In the genomic region with DNA sequence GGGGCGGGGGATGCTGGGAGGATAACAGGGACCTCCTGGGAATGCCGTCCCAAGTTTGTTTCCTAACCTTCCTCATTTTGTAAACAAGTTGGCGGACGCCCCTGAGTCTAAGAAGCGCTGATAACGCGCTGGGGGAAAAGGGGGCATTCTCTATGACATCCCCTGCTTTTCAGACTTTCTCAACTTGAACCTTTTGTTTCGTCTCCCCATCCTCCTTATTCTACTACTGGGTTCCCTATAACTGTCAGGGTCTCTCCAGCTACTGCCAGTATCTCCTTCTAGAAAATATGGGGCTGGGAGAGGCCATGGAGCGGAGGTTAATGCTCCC, we compare ENCODE assay signal across 8 cellular contexts. TPM values are rescaled to one million over a fixed set of nuclear protein-coding genes. Genes with fewer than 3 reads are reported as not detected.
DNase-seq lines count a peak whose midpoint lies in the region; ATAC-seq and TF ChIP-seq lines count a peak whose summit lies in the region.

No MANE protein-coding gene starts in this region.

- H3K36me3 Mint-ChIP-seq in CD8-positive, alpha-beta T cell: peaks cover 3% of the 10 kb centered on the region

- H3F3A ChIP-seq in PC-9 (ENCODE audit: insufficient read depth, low read depth): peaks cover 24% of the 10 kb centered on the region; the same call in 1 of the 2 replicates

- H3K36me3 ChIP-seq in CD8-positive, alpha-beta T cell (ENCODE audit: insufficient read depth, low read length): no peaks in the 10 kb centered on the region
- H3K36me3 ChIP-seq in PC-9 (ENCODE audit: low read depth) (no peaks in the 10 kb centered on the region), ovary (no peaks in the 10 kb centered on the region)

- peak overlapping the region; percentile 84 for H3K27ac Mint-ChIP-seq in CD8-positive, alpha-beta T cell

- no peaks in the 10 kb centered on the region for H3K79me2 ChIP-seq in PC-9 (ENCODE audit: low read depth)

- intact Hi-C loops in CD8-positive, alpha-beta T cell (cut with DNase I, micrococcal nuclease): loop anchor here (2.0 to 10.0 kb wide), 4 partner anchors 22 to 686 kb away; a partner anchor contains a TSS
- intact Hi-C loops in PC-9 (cut with micrococcal nuclease; ENCODE audit: unreplicated experiment): no loop called here
- intact Hi-C loops in ovary (cut with DNase I): loop anchor here in 1 of 4 donors (10.0 kb wide), 1 partner anchor 304 kb away; a partner anchor contains a TSS

- CTCF ChIA-PET in CD8-positive, alpha-beta T cell (lab: Charles Lee): interaction anchor here (1.0 kb wide), 1 partner anchor 23 kb away, joined by 3 read pairs; no protein-coding TSS in a partner anchor
- CTCF ChIA-PET in PC-9 (lab: Charles Lee): no interaction called here

- no peaks in the 10 kb centered on the region for H3K9me3 Mint-ChIP-seq in CD8-positive, alpha-beta T cell

- H3K27ac ChIP-seq in CD8-positive, alpha-beta T cell (ENCODE audit: low read depth, low read length): peak overlapping the region; percentile 51
- no peak overlapping the region for H3K27ac ChIP-seq in PC-9
- peak overlapping the region; percentile 59 for H3K27ac ChIP-seq in epithelial cell of prostate
- peak overlapping the region; percentile 100 for H3K27ac ChIP-seq in ovary

- ATAC-seq in CD8-positive, alpha-beta T cell: no peak
- ATAC-seq in GM21526 (IDR thresholded peaks at IDR 0.05; ENCODE audit: low FRiP score, unreplicated experiment) (no peak), HG02981 (IDR thresholded peaks at IDR 0.05; ENCODE audit: unreplicated experiment) (no peak), GM21515 (IDR thresholded peaks at IDR 0.05; ENCODE audit: unreplicated experiment) (no peak)

- H3K4me1 Mint-ChIP-seq in CD8-positive, alpha-beta T cell (ENCODE audit: low read depth): peaks cover 17% of the 10 kb centered on the region

- H3K27me3 Mint-ChIP-seq in CD8-positive, alpha-beta T cell (ENCODE audit: low read depth): no peaks in the 10 kb centered on the region

- peaks cover 10% of the 10 kb centered on the region for H3K4me1 ChIP-seq in CD8-positive, alpha-beta T cell (ENCODE audit: insufficient read depth, low read length)
- H3K4me1 ChIP-seq in PC-9 (replicated peaks; ENCODE audit: insufficient read depth) (peaks cover 35% of the 10 kb centered on the region), ovary (ENCODE audit: insufficient read depth) (peaks cover 20% of the 10 kb centered on the region)

- peak overlapping the region; percentile 90 for H3K4me2 ChIP-seq in PC-9

- DNase-seq in CD8-positive, alpha-beta T cell: no peak
- DNase-seq in PC-9 (no peak), epithelial cell of prostate (ENCODE audit: low read depth, low spot score) (no peak), ovary (no peak), D341Med (ENCODE audit: low spot score) (no peak)

- no peaks in the 10 kb centered on the region for H3K27me3 ChIP-seq in CD8-positive, alpha-beta T cell (ENCODE audit: insufficient read depth, low read length)
- H3K27me3 ChIP-seq in PC-9 (ENCODE audit: insufficient read depth, low read depth): no peaks in the 10 kb centered on the region
- H3K27me3 ChIP-seq in ovary: no peaks in the 10 kb centered on the region

- TF ChIP-seq POLR2A in ovary (IDR thresholded peaks at IDR 0.05): peak; percentile 0

- no peak for TF ChIP-seq CTCF in CD8-positive, alpha-beta T cell (IDR thresholded peaks at IDR 0.05)
- TF ChIP-seq CTCF in PC-9 (conservative IDR thresholded peaks at IDR 0.05) (no peak), ovary (IDR thresholded peaks at IDR 0.05) (no peak)

- BruUV-seq in PC-9 (replicated peaks; lab: Mats Ljungman, UMichigan): no TSS peak

- POLR2A ChIA-PET in CD8-positive, alpha-beta T cell (lab: Charles Lee): interaction anchor here (3.2 kb wide), 1 partner anchor 65 kb away, joined by 20 read pairs; a partner anchor contains a TSS
- POLR2A ChIA-PET in PC-9 (lab: Charles Lee; ENCODE audit: unreplicated experiment): no interaction called here

- no peak for TF ChIP-seq EP300 in ovary (IDR thresholded peaks at IDR 0.05)

- peak overlapping the region; percentile 84 for H3K4me3 Mint-ChIP-seq in CD8-positive, alpha-beta T cell

- peak overlapping the region; percentile 70 for H2AFZ ChIP-seq in PC-9

- H3K4me3 ChIP-seq in CD8-positive, alpha-beta T cell (ENCODE audit: low read depth, low read length): peak overlapping the region; percentile 67
- H3K4me3 ChIP-seq in PC-9: peak overlapping the region; percentile 81
- peak overlapping the region; percentile 95 for H3K4me3 ChIP-seq in ovary

- WGBS in ovary, 3 donors: 1 to 3% (median 2%) methylated on average over 9 of the region's 9 CpGs

- no peaks in the 10 kb centered on the region for H3K9me3 ChIP-seq in CD8-positive, alpha-beta T cell (ENCODE audit: low read length)
- H3K9me3 ChIP-seq in PC-9 (ENCODE audit: insufficient read depth, low read depth) (no peaks in the 10 kb centered on the region), ovary (no peaks in the 10 kb centered on the region)

- no peaks in the 10 kb centered on the region; the same call in 1 of the 2 replicates for H3K9me2 ChIP-seq in PC-9 (ENCODE audit: insufficient read depth)

- no peaks in the 10 kb centered on the region for H4K20me1 ChIP-seq in PC-9 (ENCODE audit: insufficient read depth)

RNA-seq across cellular contexts. Expression of a gene that starts 0.7 kb away (rescaled TPM):
- 1 to 10 TPM; 5.2 to 6.1 TPM for total RNA-seq in CD8-positive, alpha-beta T cell
- total RNA-seq in PC-9 (2021) (1.4 and 2.1 TPM in 2 replicates), ovary (10 to 100 TPM in 5 of 7 donors, 1 to 10 TPM in 2; 8.4 to 18.2 (median 14.9) TPM)
- 10 to 100 TPM; 10.2 to 11.5 TPM for polyA plus RNA-seq in ovary

RNA-seq across cellular contexts. Expression of a gene that starts 26.8 kb away (rescaled TPM):
- 1 to 10 TPM; 2.9 to 4.1 TPM for total RNA-seq in CD8-positive, alpha-beta T cell
- 0.33 and 0.63 TPM in 2 replicates for total RNA-seq in PC-9 (2021)
- total RNA-seq in ovary: 1 to 10 TPM in 5 of 7 donors, under 1 TPM in 1, not detected in 1; 0.11 to 1.5 (median 1.1) TPM
- under 1 TPM; 0.13 to 0.24 TPM for polyA plus RNA-seq in ovary
